ENCODE assay signal across 8 cellular contexts in genomic region chr12:49111206-49111605, GRCh38. TPM values are rescaled to one million over a fixed set of nuclear protein-coding genes. Genes with fewer than 3 reads are reported as not detected.
DNase-seq lines count a peak whose midpoint lies in the region; ATAC-seq and TF ChIP-seq lines count a peak whose summit lies in the region.

No MANE protein-coding gene starts in this region.

- peak overlapping the region; percentile 83 for H3K4me3 ChIP-seq in epithelial cell of proximal tubule (ENCODE audit: low read depth, low read length)

- TF ChIP-seq CTCF in epithelial cell of proximal tubule (conservative IDR thresholded peaks at IDR 0.05; ENCODE audit: low read depth, low read length), result no peak

- DNase-seq in OCI-M1 (lab: John Stamatoyannopoulos, UW), result peak; percentile 46
- no peak for DNase-seq in epithelial cell of proximal tubule (ENCODE audit: low read depth)
- peak; percentile 47 for DNase-seq in renal cortical epithelial cell (ENCODE audit: low read depth)
- no peak for DNase-seq in NCI-H128 (lab: John Stamatoyannopoulos, UW; ENCODE audit: unreplicated experiment)
- no peak for DNase-seq in NCI-H2171 treated with DMSO at 0.1 percent for 48 hours (lab: John Stamatoyannopoulos, UW)

- ATAC-seq in GM18502 (IDR thresholded peaks at IDR 0.05; ENCODE audit: poor library complexity, unreplicated experiment) (peak; percentile 1), GM19328 (IDR thresholded peaks at IDR 0.05; ENCODE audit: unreplicated experiment) (no peak), HG03457 (IDR thresholded peaks at IDR 0.05; ENCODE audit: unreplicated experiment) (no peak)

RNA-seq across cellular contexts. Expression of gene LMBR1L, which starts 0.6 kb away (rescaled TPM):
- total RNA-seq in epithelial cell of proximal tubule (21.8 and 37.8 TPM in 2 replicates), renal cortical epithelial cell (33.3 and 34.3 TPM in 2 replicates)

RNA-seq across cellular contexts. Expression of gene DHH, which starts 16.6 kb away (rescaled TPM):
- total RNA-seq in epithelial cell of proximal tubule, result 0.14 and 0.52 TPM in 2 replicates
- 0.05 TPM in 1 of 2 replicates, not detected in the other for total RNA-seq in renal cortical epithelial cell

RNA-seq across cellular contexts. Expression of gene TUBA1B, which starts 20.0 kb away (rescaled TPM):
- 2,565 and 4,770 TPM in 2 replicates for total RNA-seq in epithelial cell of proximal tubule
- 420 and 2,146 TPM in 2 replicates for total RNA-seq in renal cortical epithelial cell

RNA-seq across cellular contexts. Expression of gene RHEBL1, which starts 41.4 kb away (rescaled TPM):
- total RNA-seq in epithelial cell of proximal tubule (1.6 and 2.3 TPM in 2 replicates), renal cortical epithelial cell (0.10 and 1.7 TPM in 2 replicates)

RNA-seq across cellular contexts. Expression of gene KMT2D, which starts 50.6 kb away (rescaled TPM):
- total RNA-seq in epithelial cell of proximal tubule (16.6 and 17.2 TPM in 2 replicates), renal cortical epithelial cell (13.0 and 110 TPM in 2 replicates)

Comparison
In these comparisons a context has a peak if more than half of its experiments do, and no peak if none do; other contexts are left out.
1. DNase-seq: peak in OCI-M1 (single experiment) and renal cortical epithelial cell (single experiment); none in epithelial cell of proximal tubule (single experiment), NCI-H128 (single experiment) and NCI-H2171 treated with DMSO at 0.1 percent for 48 hours (single experiment).